ENCODE assay signal across 9 cellular contexts in the genomic region with DNA sequence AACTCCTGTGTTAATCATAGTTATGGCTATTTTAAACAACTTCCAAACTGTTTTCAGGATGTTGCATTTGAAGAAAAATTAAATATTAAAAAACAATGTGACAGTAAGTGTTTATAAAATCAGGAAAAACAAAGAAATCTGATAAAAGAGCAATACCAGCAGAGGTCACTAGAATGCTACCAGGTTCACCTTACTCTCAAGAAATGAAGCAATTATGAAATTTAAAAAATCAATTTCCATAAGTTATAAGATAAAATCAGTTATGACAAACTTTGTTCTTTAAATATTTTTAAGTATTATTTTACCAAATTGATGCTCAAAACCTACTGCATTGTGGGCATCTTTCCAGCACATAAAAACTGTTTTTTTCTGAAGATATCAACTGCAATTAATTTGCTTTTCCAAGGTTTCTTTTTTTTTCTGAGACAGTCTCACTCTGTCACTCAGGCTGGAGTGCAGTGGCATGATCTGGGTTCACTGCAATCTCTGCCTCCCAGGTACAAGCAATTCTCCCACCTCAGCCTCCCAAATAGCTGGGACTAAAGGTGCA. TPM values are rescaled to one million over a fixed set of nuclear protein-coding genes. Genes with fewer than 3 reads are reported as not detected.
A peak's percentile ranks its signal among the peaks of the same experiment; 100 is the strongest.
DNase-seq lines count a peak whose midpoint lies in the region; TF ChIP-seq lines count a peak whose summit lies in the region.
"Had no signal": no experiment of that assay in that cellular context is flagged by ENCODE, and none has a peak within 500 bp of the region (broad histone marks: within the 10 kb centered on the region; RNA-seq: fewer than 3 reads in every experiment).

No MANE protein-coding gene starts in this region.

- no peaks in the 10 kb centered on the region for H3K27me3 Mint-ChIP-seq in CD8-positive, alpha-beta memory T cell

- H3K27ac Mint-ChIP-seq in CD8-positive, alpha-beta memory T cell, result no peak overlapping the region
- H3K27ac Mint-ChIP-seq: activated T-helper 2 cell treated with anti-CD3 and anti-CD28 coated beads, Interferon-gamma antibody, Interleukin-2, Interleukin-4, amounts not matched to agents 10 μg/mL and 5 μg/mL and 100 μg/mL, durations not matched to agents 14 hours and 24 hours and 36 hours had no signal

- intact Hi-C loops in dorsolateral prefrontal cortex (cut with DNase I), result loop anchor here in 1 of 2 donors (5.0 kb wide), 1 partner anchor 192 kb away; no protein-coding TSS in a partner anchor

- DNase-seq in NCI-H1092 treated with DMSO at 0.1 percent for 48 hours (lab: John Stamatoyannopoulos, UW) (peak; percentile 3), NCI-H1092 (lab: John Stamatoyannopoulos, UW) (no peak), NCI-H1694 (lab: John Stamatoyannopoulos, UW) (peak; percentile 21), dorsolateral prefrontal cortex (no peak), renal cortical epithelial cell (ENCODE audit: low read depth) (peak; percentile 34), NCI-H146 (lab: John Stamatoyannopoulos, UW) (no peak)
- DNase-seq in CD8-positive, alpha-beta memory T cell, result no peak
- no peak for DNase-seq in activated CD4-positive, alpha-beta T cell treated with anti-CD3 and anti-CD28 coated beads for 1 hour

- H3K27me3 ChIP-seq in dorsolateral prefrontal cortex, result no peaks in the 10 kb centered on the region
- no peaks in the 10 kb centered on the region for H3K27me3 ChIP-seq in CD8-positive, alpha-beta memory T cell (ENCODE audit: insufficient read depth, low read length, poor library complexity, severe bottlenecking)

- peaks cover 4% of the 10 kb centered on the region for H3K36me3 ChIP-seq in CD8-positive, alpha-beta memory T cell (ENCODE audit: insufficient read depth, low read length)

- H3K4me1 ChIP-seq in CD8-positive, alpha-beta memory T cell (ENCODE audit: insufficient read depth, low read length), result no peaks in the 10 kb centered on the region

- H3K9me3 ChIP-seq in CD8-positive, alpha-beta memory T cell (ENCODE audit: low read length), result no peaks in the 10 kb centered on the region

- H3K4me3 ChIP-seq in dorsolateral prefrontal cortex, result no peak overlapping the region
- H3K4me3 ChIP-seq in CD8-positive, alpha-beta memory T cell (ENCODE audit: low read length), result no peak overlapping the region

- no peaks in the 10 kb centered on the region for H3K9me3 Mint-ChIP-seq in CD8-positive, alpha-beta memory T cell
- H3K9me3 Mint-ChIP-seq: activated T-helper 2 cell treated with anti-CD3 and anti-CD28 coated beads, Interferon-gamma antibody, Interleukin-2, Interleukin-4, amounts not matched to agents 10 μg/mL and 5 μg/mL and 100 μg/mL, durations not matched to agents 14 hours and 24 hours and 36 hours had no signal

- H3K36me3 Mint-ChIP-seq in CD8-positive, alpha-beta memory T cell, result peaks cover 5 to 47% (median 18%) of the 10 kb centered on the region in 3 donors

- H3K4me3 Mint-ChIP-seq in CD8-positive, alpha-beta memory T cell, result no peak overlapping the region

- POLR2A ChIA-PET in CD8-positive, alpha-beta memory T cell (lab: Charles Lee), result interaction anchor here (1.0 kb wide), 1 partner anchor 189 kb away, joined by 3 read pairs; no protein-coding TSS in a partner anchor

- no peaks in the 10 kb centered on the region for H3K4me1 Mint-ChIP-seq in CD8-positive, alpha-beta memory T cell

- CTCF ChIA-PET in CD8-positive, alpha-beta memory T cell (lab: Charles Lee), result no interaction called here

- H3K27ac ChIP-seq in dorsolateral prefrontal cortex, result no peak overlapping the region
- no peak overlapping the region for H3K27ac ChIP-seq in CD8-positive, alpha-beta memory T cell (ENCODE audit: low read depth, low read length)

- TF ChIP-seq CTCF in dorsolateral prefrontal cortex (IDR thresholded peaks at IDR 0.05 in 54 of 56, conservative IDR thresholded peaks at IDR 0.05 in 2 of 56; ENCODE audit: low read depth in 1 of 56, partially characterized antibody in 56 of 56), result peak in 55 of 56 donors; percentile 17 to 74 (median 49)

RNA-seq across cellular contexts. Expression of gene RHEB, which starts 50.7 kb away (rescaled TPM):
- total RNA-seq in dorsolateral prefrontal cortex, result 100 to 1,000 TPM in 99 of 120 experiments, 10 to 100 TPM in 21; 67.8 to 164 (median 115) TPM
- 84.8 and 115 TPM in 2 replicates for total RNA-seq in renal cortical epithelial cell
- total RNA-seq in CD8-positive, alpha-beta memory T cell, result 10 to 100 TPM; 53.6 to 54.9 TPM
- polyA plus RNA-seq in CD8-positive, alpha-beta memory T cell, result 72.2 TPM

Comparison
In these comparisons a context has a peak if more than half of its experiments do, and no peak if none do; other contexts are left out.
1. DNase-seq: peak in NCI-H1092 treated with DMSO at 0.1 percent for 48 hours (single experiment), NCI-H1694 (single experiment) and renal cortical epithelial cell (single experiment); none in NCI-H1092 (single experiment), dorsolateral prefrontal cortex (0 of 10), CD8-positive, alpha-beta memory T cell (0 of 5), activated CD4-positive, alpha-beta T cell treated with anti-CD3 and anti-CD28 coated beads for 1 hour (single experiment) and NCI-H146 (single experiment).